In the genomic region with DNA sequence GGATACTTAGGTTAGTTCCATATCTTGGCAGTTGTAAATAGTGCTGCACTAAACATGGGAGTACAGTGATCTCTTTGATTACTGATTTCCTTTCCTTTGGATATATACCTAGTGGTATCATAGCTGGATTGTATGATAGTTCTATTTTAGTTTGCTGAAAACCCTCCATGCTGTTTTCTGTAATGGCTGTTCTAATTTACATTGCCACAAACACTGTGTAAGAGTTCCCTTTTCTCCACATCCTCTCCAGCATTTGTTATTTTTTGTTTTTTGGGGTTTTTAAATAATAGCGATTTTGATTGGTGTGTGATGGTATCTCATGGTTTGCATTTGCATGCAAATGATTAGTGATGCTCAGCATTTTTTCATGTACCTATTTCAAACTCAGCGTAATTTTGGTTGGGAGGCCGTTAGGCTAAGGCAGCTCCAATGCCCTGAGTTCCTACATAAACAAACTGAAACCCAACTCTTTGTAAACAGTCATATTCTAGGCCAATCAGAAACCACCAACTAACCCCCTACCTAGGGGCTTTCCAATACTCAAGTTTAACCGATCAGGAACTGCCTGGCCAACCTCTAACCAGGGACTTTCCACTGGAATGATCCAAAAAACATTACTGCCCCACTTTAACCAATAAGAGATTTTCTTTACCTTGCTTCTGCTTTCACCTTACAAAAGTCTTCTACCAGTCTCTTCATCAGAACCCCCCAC, we compare ENCODE assay signal across 1 cellular context.
TF ChIP-seq lines count a peak whose summit lies in the region.

No MANE protein-coding gene starts in this region.

TF ChIP-seq in GM12878, 131 proteins besides CTCF, POLR2A, EP300 and RAD21 (continued from another document):
- TF ChIP-seq MYB (IDR thresholded peaks at IDR 0.05; ENCODE audit: borderline replicate concordance, low read depth, low read length) = peak; percentile 23; the same call in 1 of the 2 replicates
- TF ChIP-seq NBN (IDR thresholded peaks at IDR 0.05) = peak; percentile 46; the same call in 1 of the 2 replicates
- no peak for TF ChIP-seq TCF7 (IDR thresholded peaks at IDR 0.05; ENCODE audit: borderline replicate concordance)
- peak; percentile 47 for TF ChIP-seq IKZF1 (conservative IDR thresholded peaks at IDR 0.05)
- TF ChIP-seq KAT2A (conservative IDR thresholded peaks at IDR 0.05; ENCODE audit: control insufficient read depth, low read depth, low read length) = no peak
- TF ChIP-seq MTA3 (IDR thresholded peaks at IDR 0.05; ENCODE audit: borderline replicate concordance, low read length) = no peak
- TF ChIP-seq TCF3 (IDR thresholded peaks at IDR 0.05; ENCODE audit: borderline replicate concordance, insufficient read depth, low read depth, low read length) = no peak
- peak; percentile 22; the same call in 1 of the 2 replicates for TF ChIP-seq MTA2 (IDR thresholded peaks at IDR 0.05; ENCODE audit: low read depth)
- TF ChIP-seq, protein P1, sequence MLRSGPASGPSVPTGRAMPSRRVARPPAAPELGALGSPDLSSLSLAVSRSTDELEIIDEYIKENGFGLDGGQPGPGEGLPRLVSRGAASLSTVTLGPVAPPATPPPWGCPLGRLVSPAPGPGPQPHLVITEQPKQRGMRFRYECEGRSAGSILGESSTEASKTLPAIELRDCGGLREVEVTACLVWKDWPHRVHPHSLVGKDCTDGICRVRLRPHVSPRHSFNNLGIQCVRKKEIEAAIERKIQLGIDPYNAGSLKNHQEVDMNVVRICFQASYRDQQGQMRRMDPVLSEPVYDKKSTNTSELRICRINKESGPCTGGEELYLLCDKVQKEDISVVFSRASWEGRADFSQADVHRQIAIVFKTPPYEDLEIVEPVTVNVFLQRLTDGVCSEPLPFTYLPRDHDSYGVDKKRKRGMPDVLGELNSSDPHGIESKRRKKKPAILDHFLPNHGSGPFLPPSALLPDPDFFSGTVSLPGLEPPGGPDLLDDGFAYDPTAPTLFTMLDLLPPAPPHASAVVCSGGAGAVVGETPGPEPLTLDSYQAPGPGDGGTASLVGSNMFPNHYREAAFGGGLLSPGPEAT (IDR thresholded peaks at IDR 0.05; ENCODE audit: low read depth) = peak; percentile 94
- no peak for TF ChIP-seq POLR2AphosphoS2 (IDR thresholded peaks at IDR 0.05; ENCODE audit: low read depth, low read length)
- TF ChIP-seq, protein P2, sequence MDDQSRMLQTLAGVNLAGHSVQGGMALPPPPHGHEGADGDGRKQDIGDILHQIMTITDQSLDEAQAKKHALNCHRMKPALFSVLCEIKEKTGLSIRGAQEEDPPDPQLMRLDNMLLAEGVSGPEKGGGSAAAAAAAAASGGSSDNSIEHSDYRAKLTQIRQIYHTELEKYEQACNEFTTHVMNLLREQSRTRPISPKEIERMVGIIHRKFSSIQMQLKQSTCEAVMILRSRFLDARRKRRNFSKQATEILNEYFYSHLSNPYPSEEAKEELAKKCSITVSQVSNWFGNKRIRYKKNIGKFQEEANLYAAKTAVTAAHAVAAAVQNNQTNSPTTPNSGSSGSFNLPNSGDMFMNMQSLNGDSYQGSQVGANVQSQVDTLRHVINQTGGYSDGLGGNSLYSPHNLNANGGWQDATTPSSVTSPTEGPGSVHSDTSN (IDR thresholded peaks at IDR 0.05; ENCODE audit: insufficient replicate concordance, low read depth, low read length) = no peak
- TF ChIP-seq, protein P3, sequence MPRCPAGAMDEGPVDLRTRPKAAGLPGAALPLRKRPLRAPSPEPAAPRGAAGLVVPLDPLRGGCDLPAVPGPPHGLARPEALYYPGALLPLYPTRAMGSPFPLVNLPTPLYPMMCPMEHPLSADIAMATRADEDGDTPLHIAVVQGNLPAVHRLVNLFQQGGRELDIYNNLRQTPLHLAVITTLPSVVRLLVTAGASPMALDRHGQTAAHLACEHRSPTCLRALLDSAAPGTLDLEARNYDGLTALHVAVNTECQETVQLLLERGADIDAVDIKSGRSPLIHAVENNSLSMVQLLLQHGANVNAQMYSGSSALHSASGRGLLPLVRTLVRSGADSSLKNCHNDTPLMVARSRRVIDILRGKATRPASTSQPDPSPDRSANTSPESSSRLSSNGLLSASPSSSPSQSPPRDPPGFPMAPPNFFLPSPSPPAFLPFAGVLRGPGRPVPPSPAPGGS (IDR thresholded peaks at IDR 0.05; ENCODE audit: borderline replicate concordance, insufficient read depth, low read depth, low read length, poor library complexity, severe bottlenecking) = no peak
- TF ChIP-seq SPI1 (IDR thresholded peaks at IDR 0.05; ENCODE audit: borderline replicate concordance, insufficient read depth, low read depth, low read length) = peak; percentile 18; the same call in 1 of the 2 replicates
- 0 out of 2 replicates have a peak, but pooled peaks have one; percentile 30 for TF ChIP-seq ZNF24 (IDR thresholded peaks at IDR 0.05)
- peak; percentile 59; the same call in 1 of the 3 replicates for TF ChIP-seq POU2F2 (IDR thresholded peaks at IDR 0.05; ENCODE audit: borderline replicate concordance, low read depth, low read length)
- peak; percentile 85; the same call in 1 of the 2 replicates for TF ChIP-seq SMARCA5 (IDR thresholded peaks at IDR 0.05)
- peak; percentile 57 for TF ChIP-seq RUNX3 (IDR thresholded peaks at IDR 0.05; ENCODE audit: low read length)
- no peak for TF ChIP-seq ZNF384 (IDR thresholded peaks at IDR 0.05; ENCODE audit: borderline replicate concordance, low read depth, low read length)
- TF ChIP-seq BRCA1 (IDR thresholded peaks at IDR 0.05; ENCODE audit: low read depth, low read length) = no peak
- peak in 1 of 2 experiments; percentile 62; a peak in 3 of 4 replicates for TF ChIP-seq IKZF2 (IDR thresholded peaks at IDR 0.05)
- 0 out of 2 replicates have a peak, but pooled peaks have one; percentile 37 for TF ChIP-seq DPF2 (IDR thresholded peaks at IDR 0.05)
- no peak for TF ChIP-seq ZSCAN29 (IDR thresholded peaks at IDR 0.05)
- TF ChIP-seq, protein P4, sequence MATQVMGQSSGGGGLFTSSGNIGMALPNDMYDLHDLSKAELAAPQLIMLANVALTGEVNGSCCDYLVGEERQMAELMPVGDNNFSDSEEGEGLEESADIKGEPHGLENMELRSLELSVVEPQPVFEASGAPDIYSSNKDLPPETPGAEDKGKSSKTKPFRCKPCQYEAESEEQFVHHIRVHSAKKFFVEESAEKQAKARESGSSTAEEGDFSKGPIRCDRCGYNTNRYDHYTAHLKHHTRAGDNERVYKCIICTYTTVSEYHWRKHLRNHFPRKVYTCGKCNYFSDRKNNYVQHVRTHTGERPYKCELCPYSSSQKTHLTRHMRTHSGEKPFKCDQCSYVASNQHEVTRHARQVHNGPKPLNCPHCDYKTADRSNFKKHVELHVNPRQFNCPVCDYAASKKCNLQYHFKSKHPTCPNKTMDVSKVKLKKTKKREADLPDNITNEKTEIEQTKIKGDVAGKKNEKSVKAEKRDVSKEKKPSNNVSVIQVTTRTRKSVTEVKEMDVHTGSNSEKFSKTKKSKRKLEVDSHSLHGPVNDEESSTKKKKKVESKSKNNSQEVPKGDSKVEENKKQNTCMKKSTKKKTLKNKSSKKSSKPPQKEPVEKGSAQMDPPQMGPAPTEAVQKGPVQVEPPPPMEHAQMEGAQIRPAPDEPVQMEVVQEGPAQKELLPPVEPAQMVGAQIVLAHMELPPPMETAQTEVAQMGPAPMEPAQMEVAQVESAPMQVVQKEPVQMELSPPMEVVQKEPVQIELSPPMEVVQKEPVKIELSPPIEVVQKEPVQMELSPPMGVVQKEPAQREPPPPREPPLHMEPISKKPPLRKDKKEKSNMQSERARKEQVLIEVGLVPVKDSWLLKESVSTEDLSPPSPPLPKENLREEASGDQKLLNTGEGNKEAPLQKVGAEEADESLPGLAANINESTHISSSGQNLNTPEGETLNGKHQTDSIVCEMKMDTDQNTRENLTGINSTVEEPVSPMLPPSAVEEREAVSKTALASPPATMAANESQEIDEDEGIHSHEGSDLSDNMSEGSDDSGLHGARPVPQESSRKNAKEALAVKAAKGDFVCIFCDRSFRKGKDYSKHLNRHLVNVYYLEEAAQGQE (IDR thresholded peaks at IDR 0.05; ENCODE audit: low read depth, low read length) = no peak
- no peak for TF ChIP-seq SUZ12 (IDR thresholded peaks at IDR 0.05; ENCODE audit: unreplicated experiment)
